14 cellular contexts compared by ENCODE assay signal in genomic region chr1:213284626-213285025, GRCh38.
DNase-seq lines count a peak whose midpoint lies in the region; ATAC-seq, FAIRE-seq and TF ChIP-seq lines count a peak whose summit lies in the region.
"Had no signal": no experiment of that assay in that cellular context is flagged by ENCODE, and none has a peak within 500 bp of the region (broad histone marks: within the 10 kb centered on the region; RNA-seq: fewer than 3 reads in every experiment).

No MANE protein-coding gene starts in this region.

- H3K27me3 ChIP-seq in bronchial epithelial cell (ENCODE audit: control insufficient read depth, insufficient read depth, low read length): no peaks in the 10 kb centered on the region
- H3K27me3 ChIP-seq: stomach had no signal

- ATAC-seq in GM18519 (IDR thresholded peaks at IDR 0.05; ENCODE audit: low FRiP score, unreplicated experiment): no peak
- ATAC-seq: GM23338 had no signal

- no peak for FAIRE-seq in bronchial epithelial cell (lab: Jason Lieb, UNC)

- no peak overlapping the region for H3K4me3 ChIP-seq in AG09309 (ENCODE audit: control insufficient read depth, low read depth, low read length)
- no peak overlapping the region for H3K4me3 ChIP-seq in bronchial epithelial cell (ENCODE audit: low read depth, low read length)
- H3K4me3 ChIP-seq: GM23338, stomach had no signal

- H3K36me3 ChIP-seq in bronchial epithelial cell (ENCODE audit: control insufficient read depth, insufficient read depth, low read length): no peaks in the 10 kb centered on the region
- H3K36me3 ChIP-seq: stomach had no signal

- peak; percentile 18 for DNase-seq in AG09309 (ENCODE audit: low read depth)
- DNase-seq in HS-27A (ENCODE audit: low read depth): peak; percentile 22
- peak; percentile 40 for DNase-seq in bronchial epithelial cell (ENCODE audit: low read depth)
- peak; percentile 61 for DNase-seq in iris pigment epithelial cell (ENCODE audit: low read depth)
- DNase-seq in germinal center (ENCODE audit: low spot score): no peak
- no peak for DNase-seq in NCI-H2081 (lab: John Stamatoyannopoulos, UW)
- DNase-seq in SHP77 (lab: John Stamatoyannopoulos, UW): no peak
- DNase-seq: activated CD4-positive, alpha-beta memory T cell treated with anti-CD3 and anti-CD28 coated beads, Interleukin-2, amount 10 ng/mL, durations not matched to agents 7 days and 5 days; AML-193; NCI-H2029 treated with DMSO at 0.1 percent for 48 hours; NCI-H524 treated with DMSO at 0.1 percent for 48 hours; stomach had no signal

- no peak for TF ChIP-seq CTCF in AG09309 (IDR thresholded peaks at IDR 0.05; ENCODE audit: control insufficient read depth, insufficient read depth, low read depth, low read length, missing control alignments)
- TF ChIP-seq CTCF in bronchial epithelial cell (IDR thresholded peaks at IDR 0.05; ENCODE audit: insufficient read depth, low read length, severe bottlenecking): no peak

Comparison
In these comparisons a context has a peak if more than half of its experiments do, and no peak if none do; other contexts are left out.
1. DNase-seq: peak in AG09309 (single experiment), HS-27A (single experiment), bronchial epithelial cell (single experiment) and iris pigment epithelial cell (single experiment); none in germinal center (single experiment), NCI-H2081 (0 of 2) and SHP77 (0 of 2).